In the genomic region with DNA sequence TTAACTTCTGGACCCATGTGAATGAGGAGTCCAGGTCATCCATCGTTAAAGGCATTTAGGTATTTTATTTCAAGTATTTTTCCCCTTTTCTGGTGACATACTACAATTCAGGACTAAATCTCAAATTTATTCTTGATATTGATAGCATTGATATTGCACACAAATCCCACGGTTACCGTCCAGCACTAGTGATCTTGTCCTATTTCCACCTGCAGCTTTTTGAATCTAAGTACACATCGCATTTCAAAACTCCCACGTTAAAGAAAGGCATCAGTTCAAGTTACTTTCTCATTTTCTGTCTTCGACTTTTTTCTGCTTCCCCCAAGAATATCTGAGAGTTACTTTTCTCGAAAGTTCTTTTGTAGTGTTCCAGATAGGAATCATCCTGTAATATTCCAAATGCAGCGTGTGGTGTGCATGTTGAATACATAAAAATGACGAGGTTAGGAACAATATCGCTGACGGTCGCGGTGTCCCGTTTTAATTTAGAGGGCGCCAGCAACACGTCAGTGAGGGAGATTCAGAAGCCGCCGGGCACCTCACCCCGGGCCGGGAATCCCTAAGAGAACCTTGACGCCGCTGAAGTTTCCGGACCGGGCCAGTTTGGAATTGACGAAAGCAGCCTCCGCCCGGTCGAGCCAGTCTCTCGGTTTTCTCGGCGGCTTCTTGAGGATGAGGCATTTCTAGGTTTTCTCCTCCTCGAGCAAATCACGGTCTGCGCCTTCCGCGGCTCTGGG, we compare ENCODE assay signal across 8 cellular contexts. TPM values are rescaled to one million over a fixed set of nuclear protein-coding genes. Genes with fewer than 3 reads are reported as not detected.
DNase-seq lines count a peak whose midpoint lies in the region; ATAC-seq and TF ChIP-seq lines count a peak whose summit lies in the region.

No MANE protein-coding gene starts in this region.

- H3K9me3 Mint-ChIP-seq in activated naive CD8-positive, alpha-beta T cell (ENCODE audit: low read depth), result no peaks in the 10 kb centered on the region
- H3K9me3 Mint-ChIP-seq in Caco-2 (ENCODE audit: unreplicated experiment), result no peaks in the 10 kb centered on the region

- CTCF ChIA-PET in Caco-2 (lab: Charles Lee), result no interaction called here

- H3K27me3 ChIP-seq in left lung, result peaks cover 39 to 65% of the 10 kb centered on the region in 2 donors
- H3K27me3 ChIP-seq in upper lobe of left lung, result peaks cover 0 to 16% (median 7%) of the 10 kb centered on the region in 4 donors
- no peaks in the 10 kb centered on the region for H3K27me3 ChIP-seq in Caco-2 (replicated peaks; ENCODE audit: control insufficient read depth, insufficient read depth, low read length)

- H3K4me3 Mint-ChIP-seq in activated naive CD8-positive, alpha-beta T cell, result peak overlapping the region; percentile 64
- H3K4me3 Mint-ChIP-seq in Caco-2 (ENCODE audit: unreplicated experiment), result no peak overlapping the region

- H3K27ac ChIP-seq in left lung (no peak overlapping the region), upper lobe of left lung (no peak overlapping the region)

- intact Hi-C loops in left lung (cut with DNase I) (no loop called here), Caco-2 (cut with micrococcal nuclease; ENCODE audit: unreplicated experiment) (no loop called here)

- no peak for TF ChIP-seq POLR2A in upper lobe of left lung (IDR thresholded peaks at IDR 0.05)

- peak overlapping the region; percentile 13 for H3K27ac Mint-ChIP-seq in activated naive CD8-positive, alpha-beta T cell
- no peak overlapping the region for H3K27ac Mint-ChIP-seq in Caco-2 (ENCODE audit: unreplicated experiment)

- ATAC-seq in left lung (peak; percentile 60), upper lobe of left lung (ENCODE audit: low FRiP score in 2 of 2) (no peak)

- POLR2A ChIA-PET in Caco-2 (lab: Charles Lee), result no interaction called here

- H3K9me3 ChIP-seq in left lung (no peaks in the 10 kb centered on the region), upper lobe of left lung (no peaks in the 10 kb centered on the region), Caco-2 (no peaks in the 10 kb centered on the region)

- DNase-seq in activated CD8-positive, alpha-beta memory T cell treated with anti-CD3 and anti-CD28 coated beads, Interleukin-2, amount 50 U/mL, for 48 hours, result peak; percentile 57
- no peak for DNase-seq in activated CD8-positive, alpha-beta memory T cell treated with anti-CD3 and anti-CD28 coated beads, Interleukin-2, amount 50 U/mL, for 4 hours
- DNase-seq in left lung, result no peak
- DNase-seq in upper lobe of left lung, result no peak
- no peak for DNase-seq in AG08396 (ENCODE audit: low spot score)
- no peak for DNase-seq in Caco-2
- no peak for DNase-seq in activated CD4-positive, CD25-positive, alpha-beta regulatory T cell treated with anti-CD3 and anti-CD28 coated beads, Interleukin-2, amount 50 U/mL, for 72 hours

- TF ChIP-seq CTCF in left lung (IDR thresholded peaks at IDR 0.05), result no peak
- TF ChIP-seq CTCF in upper lobe of left lung (IDR thresholded peaks at IDR 0.05), result no peak
- TF ChIP-seq CTCF in Caco-2 (IDR thresholded peaks at IDR 0.05; ENCODE audit: insufficient read depth in 1 of 2, low read depth in 1 of 2, low read length in 1 of 2, severe bottlenecking in 1 of 2, unreplicated experiment in 1 of 2), result no peak

- H3K27me3 Mint-ChIP-seq in activated naive CD8-positive, alpha-beta T cell, result peaks cover 44% of the 10 kb centered on the region
- peaks cover 2% of the 10 kb centered on the region for H3K27me3 Mint-ChIP-seq in Caco-2 (ENCODE audit: insufficient read depth, unreplicated experiment)

- peak overlapping the region in 1 of 2 donors; percentile 27 for H3K4me3 ChIP-seq in left lung
- peak overlapping the region in 3 of 4 donors; percentile 39 to 47 (median 46) for H3K4me3 ChIP-seq in upper lobe of left lung
- H3K4me3 ChIP-seq in Caco-2 (ENCODE audit: low read depth, low read length), result no peak overlapping the region

- no peak for TF ChIP-seq EP300 in upper lobe of left lung (IDR thresholded peaks at IDR 0.05)

- peaks cover 14% of the 10 kb centered on the region for H3K4me1 Mint-ChIP-seq in activated naive CD8-positive, alpha-beta T cell (ENCODE audit: low read depth)
- H3K4me1 Mint-ChIP-seq in Caco-2 (ENCODE audit: low read depth, unreplicated experiment), result no peaks in the 10 kb centered on the region

- no peaks in the 10 kb centered on the region for H3K36me3 Mint-ChIP-seq in activated naive CD8-positive, alpha-beta T cell
- H3K36me3 Mint-ChIP-seq in Caco-2 (ENCODE audit: insufficient read depth, unreplicated experiment), result no peaks in the 10 kb centered on the region

- WGBS in upper lobe of left lung, 2 donors, result 13 to 21% methylated on average over 16 to 33 of the region's 36 CpGs

- peaks cover 0 to 18% of the 10 kb centered on the region in 2 donors for H3K4me1 ChIP-seq in left lung
- H3K4me1 ChIP-seq in upper lobe of left lung, result peaks cover 5 to 24% (median 13%) of the 10 kb centered on the region in 4 donors
- no peaks in the 10 kb centered on the region for H3K4me1 ChIP-seq in Caco-2

- no peaks in the 10 kb centered on the region for H3K36me3 ChIP-seq in left lung
- no peaks in the 10 kb centered on the region for H3K36me3 ChIP-seq in upper lobe of left lung
- H3K36me3 ChIP-seq in Caco-2 (ENCODE audit: control insufficient read depth, insufficient read depth, low read length), result no peaks in the 10 kb centered on the region

- BruUV-seq in Caco-2 (replicated peaks; lab: Mats Ljungman, UMichigan), result no TSS peak

RNA-seq across cellular contexts. Expression of gene RGS6, which starts 0.6 kb away (rescaled TPM):
- total RNA-seq in left lung (under 1 TPM; 0.12 to 0.71 TPM), upper lobe of left lung (10 to 100 TPM in 1 of 6 donors, 1 to 10 TPM in 3, under 1 TPM in 1, not detected in 1; 0.83 to 12.9 (median 2.2) TPM), Caco-2 (2022) (not detected in 2 replicates)
